Comparison of ENCODE assay signal across 8 cellular contexts in genomic region chr17:81511550-81511799, GRCh38. TPM values are rescaled to one million over a fixed set of nuclear protein-coding genes. Genes with fewer than 3 reads are reported as not detected.
DNase-seq lines count a peak whose midpoint lies in the region; ATAC-seq, FAIRE-seq and TF ChIP-seq lines count a peak whose summit lies in the region.

No MANE protein-coding gene starts in this region.

- peak overlapping the region; percentile 70 for H3K4me2 ChIP-seq in trophoblast cell (ENCODE audit: low read length)

- H3K23ac ChIP-seq in trophoblast cell (ENCODE audit: low read length) = no peak overlapping the region

- H3K27ac ChIP-seq in RWPE1 = peak overlapping the region; percentile 99
- peak overlapping the region; percentile 100 for H3K27ac ChIP-seq in esophagus muscularis mucosa (replicated peaks in 1 of 4)
- no peak overlapping the region for H3K27ac ChIP-seq in trophoblast cell (ENCODE audit: low read depth, low read length)

- DNase-seq in RWPE1 (ENCODE audit: low spot score) (no peak), esophagus muscularis mucosa (ENCODE audit: extremely low spot score) (no peak), trophoblast cell (peak in 1 of 2 donors; percentile 24), HTR-8/SVneo (ENCODE audit: insufficient read length, low spot score) (no peak)

- H2BK5ac ChIP-seq in trophoblast cell (ENCODE audit: low read depth, low read length, poor library complexity) = no peak overlapping the region

- H3K79me1 ChIP-seq in trophoblast cell (ENCODE audit: low read length) = peaks cover 32% of the 10 kb centered on the region

- CTCF ChIA-PET in RWPE1 (lab: Yijun Ruan, JAX) = no interaction called here

- intact Hi-C loops in esophagus muscularis mucosa (cut with DNase I) = loop anchor here (5.0 kb wide), 1 partner anchor 114 kb away; the partner anchor contains the start of gene BAHCC1

- H3K9ac ChIP-seq in ES-I3 (ENCODE audit: low read depth, low read length) = peak overlapping the region; percentile 96
- peak overlapping the region; percentile 90 for H3K9ac ChIP-seq in trophoblast cell (ENCODE audit: low read length)

- H2BK12ac ChIP-seq in trophoblast cell (ENCODE audit: low read length) = no peak overlapping the region

- POLR2A ChIA-PET in RWPE1 (lab: Yijun Ruan, JAX; ENCODE audit: low non-redundant PET) = no interaction called here

- no peak overlapping the region for H4K8ac ChIP-seq in trophoblast cell (ENCODE audit: low read depth, low read length)

- H4K12ac ChIP-seq in trophoblast cell (ENCODE audit: low read depth, low read length) = no peak overlapping the region

- H3K4ac ChIP-seq in trophoblast cell (ENCODE audit: low read depth, low read length) = peak overlapping the region; percentile 82

- H2AFZ ChIP-seq in trophoblast cell (ENCODE audit: insufficient read depth, low read length, poor library complexity) = no peak overlapping the region

- no peak overlapping the region for H2AK5ac ChIP-seq in trophoblast cell (ENCODE audit: low read length)

- peaks cover 48% of the 10 kb centered on the region for H3K79me2 ChIP-seq in trophoblast cell (ENCODE audit: control insufficient read depth, insufficient read depth, low read length, poor library complexity)

- ATAC-seq in HG02973 (IDR thresholded peaks at IDR 0.05; ENCODE audit: unreplicated experiment) (no peak), GM21529 (IDR thresholded peaks at IDR 0.05; ENCODE audit: unreplicated experiment) (no peak), HG03439 (IDR thresholded peaks at IDR 0.05; ENCODE audit: unreplicated experiment) (no peak)

- H2BK120ac ChIP-seq in trophoblast cell (ENCODE audit: insufficient read depth, low read length, poor library complexity) = no peak overlapping the region

- H3K4me3 ChIP-seq in esophagus muscularis mucosa (peak overlapping the region; percentile 88 to 94 (median 91)), trophoblast cell (ENCODE audit: low read depth, low read length) (peak overlapping the region; percentile 94)

- no peak overlapping the region for H3K18ac ChIP-seq in trophoblast cell (ENCODE audit: low read length)

- TF ChIP-seq CTCF in RWPE1 (conservative IDR thresholded peaks at IDR 0.05; ENCODE audit: low read depth) (no peak), esophagus muscularis mucosa (IDR thresholded peaks at IDR 0.05) (no peak)

- H3K4me1 ChIP-seq in ES-I3 (ENCODE audit: insufficient read depth, low read length) = peaks cover 4% of the 10 kb centered on the region; the same call in 1 of the 2 replicates
- H3K4me1 ChIP-seq in esophagus muscularis mucosa = peaks cover 18 to 50% (median 41%) of the 10 kb centered on the region in 4 donors
- H3K4me1 ChIP-seq in trophoblast cell (ENCODE audit: control insufficient read depth in 1 of 2, insufficient read depth in 2 of 2, low read length in 2 of 2) = peaks cover 13 to 14% of the 10 kb centered on the region in 2 experiments

- FAIRE-seq in HTR-8/SVneo (lab: Jason Lieb, UNC) = no peak

- H3K27me3 ChIP-seq in esophagus muscularis mucosa = no peaks in the 10 kb centered on the region
- no peaks in the 10 kb centered on the region for H3K27me3 ChIP-seq in trophoblast cell (ENCODE audit: insufficient read depth, low read length)

- no peak for TF ChIP-seq EP300 in esophagus muscularis mucosa (IDR thresholded peaks at IDR 0.05)

- WGBS in esophagus muscularis mucosa = 2% methylated on average over 5 of the region's 10 CpGs
- WGBS in trophoblast cell (ENCODE audit: extremely low coverage, insufficient coverage, insufficient read length) = no CpG with 5 or more reads among the region's 10 CpGs

- H3K36me3 ChIP-seq in ES-I3 (ENCODE audit: insufficient read depth, low read length) = peaks cover 33% of the 10 kb centered on the region
- H3K36me3 ChIP-seq in esophagus muscularis mucosa = peaks cover 30 to 43% (median 38%) of the 10 kb centered on the region in 4 donors
- H3K36me3 ChIP-seq in trophoblast cell (ENCODE audit: control insufficient read depth in 1 of 2, insufficient read depth in 2 of 2, low read length in 2 of 2) = peaks cover 30 to 38% of the 10 kb centered on the region in 2 experiments

- TF ChIP-seq POLR2A in esophagus muscularis mucosa (IDR thresholded peaks at IDR 0.05; ENCODE audit: low read depth) = no peak

- no peak overlapping the region for H4K91ac ChIP-seq in trophoblast cell (ENCODE audit: low read depth, low read length)

- no peak overlapping the region for H3K14ac ChIP-seq in trophoblast cell (ENCODE audit: low read length)

- H3K9me3 ChIP-seq in ES-I3 (ENCODE audit: control insufficient read depth, insufficient read depth, low read length) (peaks cover 4% of the 10 kb centered on the region; the same call in 1 of the 2 replicates), esophagus muscularis mucosa (no peaks in the 10 kb centered on the region), trophoblast cell (ENCODE audit: insufficient read depth, low read depth, low read length) (peaks cover 8% of the 10 kb centered on the region)

RNA-seq across cellular contexts. Expression of gene ACTG1, which starts 1.1 kb away (rescaled TPM):
- 1,000 to 10,000 TPM in 3 of 4 donors, 100 to 1,000 TPM in 1; 972 to 1,850 (median 1,126) TPM for total RNA-seq in esophagus muscularis mucosa
- polyA plus RNA-seq in trophoblast cell (2013) = 7,950 and 8,000 TPM in 2 replicates

RNA-seq across cellular contexts. Expression of gene FSCN2, which starts 16.7 kb away (rescaled TPM):
- total RNA-seq in esophagus muscularis mucosa = 1 to 10 TPM; 1.2 to 2.4 (median 1.7) TPM
- polyA plus RNA-seq in trophoblast cell (2013) = 0.42 and 0.76 TPM in 2 replicates

RNA-seq across cellular contexts. Expression of gene FAAP100, which starts 40.7 kb away (rescaled TPM):
- 10 to 100 TPM; 13.7 to 33.3 (median 18.6) TPM for total RNA-seq in esophagus muscularis mucosa
- polyA plus RNA-seq in trophoblast cell (2013) = 11.4 and 11.6 TPM in 2 replicates
